13 cellular contexts compared by ENCODE assay signal in genomic region chr6:56841372-56841749, GRCh38.
DNase-seq lines count a peak whose midpoint lies in the region; ATAC-seq and TF ChIP-seq lines count a peak whose summit lies in the region.
"Had no signal": no experiment of that assay in that cellular context is flagged by ENCODE, and none has a peak within 500 bp of the region (broad histone marks: within the 10 kb centered on the region; RNA-seq: fewer than 3 reads in every experiment).

No MANE protein-coding gene starts in this region.

- H3K27ac ChIP-seq in endodermal cell (ENCODE audit: low read depth, low read length) = no peak overlapping the region

- no peak overlapping the region for H3K27ac Mint-ChIP-seq in endodermal cell
- H3K27ac Mint-ChIP-seq: activated T-cell treated with anti-CD3 and anti-CD28 coated beads, Interleukin-2, amount 50 U/mL, for 72 hours; dendritic cell treated with granulocyte-macrophage colony-stimulating factor and Interleukin-4, amounts not matched to agents 40 ng/mL and 50 ng/mL, for 4 days had no signal

- no peak for ATAC-seq in GM19328 (IDR thresholded peaks at IDR 0.05; ENCODE audit: unreplicated experiment)
- ATAC-seq in HG03135 (IDR thresholded peaks at IDR 0.05; ENCODE audit: unreplicated experiment) = no peak
- ATAC-seq: activated T-cell treated with anti-CD3 and anti-CD28 coated beads, Interleukin-2, amount 50 U/mL, for 72 hours had no signal

- H3K27me3 ChIP-seq in MG63 (no peaks in the 10 kb centered on the region), endodermal cell (ENCODE audit: control insufficient read depth, insufficient read depth, low read length, poor library complexity, severe bottlenecking) (no peaks in the 10 kb centered on the region), neuron (ENCODE audit: insufficient read depth, low read length) (no peaks in the 10 kb centered on the region)

- DNase-seq in AG09309 (ENCODE audit: low read depth) (no peak), MG63 (no peak), endodermal cell (no peak), dedifferentiated amniotic fluid mesenchymal stem cell (ENCODE audit: extremely low spot score) (no peak), NCI-H1417 treated with DMSO at 0.1 percent for 48 hours (lab: John Stamatoyannopoulos, UW) (no peak)
- DNase-seq: activated T-cell treated with anti-CD3 and anti-CD28 coated beads, Interleukin-2, amount 50 U/mL, for 72 hours; CD4-positive, alpha-beta memory T cell; NCI-H748 treated with DMSO at 0.1 percent for 48 hours; stimulated activated naive CD4-positive, alpha-beta T cell treated with Interleukin-2 at 50 U/mL for 16 hours had no signal

- H3K36me3 ChIP-seq in MG63 (no peaks in the 10 kb centered on the region), endodermal cell (ENCODE audit: control insufficient read depth, insufficient read depth, low read length) (no peaks in the 10 kb centered on the region), neuron (ENCODE audit: insufficient read depth, low read length) (no peaks in the 10 kb centered on the region)

- no peaks in the 10 kb centered on the region for H3K27me3 Mint-ChIP-seq in endodermal cell (ENCODE audit: insufficient read depth)

- TF ChIP-seq CTCF in AG09309 (IDR thresholded peaks at IDR 0.05; ENCODE audit: control insufficient read depth, insufficient read depth, low read depth, low read length, missing control alignments) (no peak), endodermal cell (conservative IDR thresholded peaks at IDR 0.05) (no peak)

- H3K4me3 ChIP-seq in AG09309 (ENCODE audit: control insufficient read depth, low read depth, low read length) (peak overlapping the region; percentile 77), MG63 (peak overlapping the region; percentile 69), endodermal cell (ENCODE audit: low read length) (peak overlapping the region; percentile 91), neuron (ENCODE audit: low read length) (peak overlapping the region; percentile 79)

- H2AFZ ChIP-seq in neuron (ENCODE audit: low read depth, low read length) = peak overlapping the region; percentile 24

- peak overlapping the region; percentile 88 for H3K4me3 Mint-ChIP-seq in endodermal cell
- H3K4me3 Mint-ChIP-seq: activated T-cell treated with anti-CD3 and anti-CD28 coated beads, Interleukin-2, amount 50 U/mL, for 72 hours; CD4-positive, alpha-beta memory T cell; dendritic cell treated with granulocyte-macrophage colony-stimulating factor and Interleukin-4, amounts not matched to agents 40 ng/mL and 50 ng/mL, for 4 days had no signal

- H3K9me3 ChIP-seq in MG63 (no peaks in the 10 kb centered on the region), endodermal cell (ENCODE audit: control insufficient read depth, low read length) (no peaks in the 10 kb centered on the region), neuron (ENCODE audit: low read length) (no peaks in the 10 kb centered on the region)

- H3K4me1 ChIP-seq in endodermal cell (ENCODE audit: control insufficient read depth, insufficient read depth, low read length) (peaks cover 7% of the 10 kb centered on the region), neuron (ENCODE audit: insufficient read depth, low read length) (peaks cover 39% of the 10 kb centered on the region)

- peaks cover 46% of the 10 kb centered on the region for H3K4me1 Mint-ChIP-seq in endodermal cell

- H3K9ac ChIP-seq in endodermal cell (ENCODE audit: extremely low read depth, low read length, poor library complexity, severe bottlenecking) = no peak overlapping the region

- no peaks in the 10 kb centered on the region for H3K9me3 Mint-ChIP-seq in endodermal cell
- H3K9me3 Mint-ChIP-seq: activated T-cell treated with anti-CD3 and anti-CD28 coated beads, Interleukin-2, amount 50 U/mL, for 72 hours; dendritic cell treated with granulocyte-macrophage colony-stimulating factor and Interleukin-4, amounts not matched to agents 40 ng/mL and 50 ng/mL, for 4 days had no signal

- WGBS in endodermal cell (ENCODE audit: insufficient coverage in 1 of 2, insufficient read length in 1 of 2), 2 experiments = 40 to 42% methylated on average over 1 to 3 of the region's 3 CpGs

- no peaks in the 10 kb centered on the region for H3K36me3 Mint-ChIP-seq in endodermal cell (ENCODE audit: low read depth)
- H3K36me3 Mint-ChIP-seq: CD4-positive, alpha-beta memory T cell had no signal
